19 cellular contexts compared by ENCODE assay signal in genomic region chr15:29410342-29410741, GRCh38.
A peak's percentile ranks its signal among the peaks of the same experiment; 100 is the strongest.
DNase-seq lines count a peak whose midpoint lies in the region; ATAC-seq, FAIRE-seq and TF ChIP-seq lines count a peak whose summit lies in the region.
"Had no signal": no experiment of that assay in that cellular context is flagged by ENCODE, and none has a peak within 500 bp of the region (broad histone marks: within the 10 kb centered on the region; RNA-seq: fewer than 3 reads in every experiment).

No MANE protein-coding gene starts in this region.

- DNase-seq in A549 (ENCODE audit: low read depth in 1 of 2, low spot score in 1 of 2), result no peak
- DNase-seq in HCEC 1CT, result peak; percentile 13
- peak; percentile 14 for DNase-seq in astrocyte of the spinal cord (ENCODE audit: low read depth, low spot score)
- no peak for DNase-seq in colonic mucosa
- no peak for DNase-seq in Caco-2
- DNase-seq in NCI-H748 (lab: John Stamatoyannopoulos, UW; ENCODE audit: unreplicated experiment), result no peak
- DNase-seq: COR-L47, DMS53, NCI-H1048, NCI-H2227 treated with DMSO at 0.1 percent for 48 hours, NCI-H526, PC-3, SK-N-SH had no signal

- TF ChIP-seq CTCF in A549 (IDR thresholded peaks at IDR 0.05) (no peak), astrocyte of the spinal cord (IDR thresholded peaks at IDR 0.05; ENCODE audit: low read depth, low read length) (no peak), nephron (IDR thresholded peaks at IDR 0.05; ENCODE audit: unreplicated experiment in 3 of 3) (no peak), colonic mucosa (IDR thresholded peaks at IDR 0.05) (no peak), Caco-2 (IDR thresholded peaks at IDR 0.05; ENCODE audit: insufficient read depth in 1 of 2, low read depth in 1 of 2, low read length in 1 of 2, severe bottlenecking in 1 of 2, unreplicated experiment in 1 of 2) (no peak)

- CTCF ChIA-PET in A549 (lab: Yijun Ruan, JAX) (interaction anchor here (1.4 to 1.7 kb wide), 2 partner anchors 41 to 73 kb away, joined by 3 to 4 read pairs; no protein-coding TSS in a partner anchor), Caco-2 (lab: Charles Lee) (no interaction called here)

- peaks cover 3% of the 10 kb centered on the region for H3K27me3 Mint-ChIP-seq in nephron (ENCODE audit: low read depth)
- peaks cover 10% of the 10 kb centered on the region for H3K27me3 Mint-ChIP-seq in Caco-2 (ENCODE audit: insufficient read depth, unreplicated experiment)

- intact Hi-C loops in colonic mucosa (cut with DNase I) (no loop called here), Caco-2 (cut with micrococcal nuclease; ENCODE audit: unreplicated experiment) (no loop called here)

- no peak overlapping the region for H3K9ac ChIP-seq in colonic mucosa (ENCODE audit: low read depth in 2 of 2, low read length in 2 of 2)
- H3K9ac ChIP-seq: SK-N-SH had no signal

- BruUV-seq in Caco-2 (replicated peaks; lab: Mats Ljungman, UMichigan), result no TSS peak

- no peak for TF ChIP-seq RAD21 in A549 (conservative IDR thresholded peaks at IDR 0.05 in 1 of 2, IDR thresholded peaks at IDR 0.05 in 1 of 2)

- TF ChIP-seq EP300 in A549 (IDR thresholded peaks at IDR 0.05), result no peak

- H3K27ac ChIP-seq in A549 (no peak overlapping the region), colonic mucosa (no peak overlapping the region)
- H3K27ac ChIP-seq: C4-2B had no signal

- no peak overlapping the region for H3K4me2 ChIP-seq in A549
- H3K4me2 ChIP-seq: SK-N-SH had no signal

- ATAC-seq in A549, result peak; percentile 39 to 62; a peak in 4 of 6 replicates
- ATAC-seq in HG03432 (IDR thresholded peaks at IDR 0.05; ENCODE audit: unreplicated experiment), result no peak
- ATAC-seq: PC-3 had no signal

- H3K4me3 ChIP-seq in A549 (no peak overlapping the region), astrocyte of the spinal cord (ENCODE audit: low read depth, low read length) (no peak overlapping the region), colonic mucosa (no peak overlapping the region), Caco-2 (ENCODE audit: low read depth, low read length) (no peak overlapping the region)

- H3K36me3 ChIP-seq in colonic mucosa (no peaks in the 10 kb centered on the region), Caco-2 (ENCODE audit: control insufficient read depth, insufficient read depth, low read length) (no peaks in the 10 kb centered on the region)

- peak overlapping the region in 2 of 3 experiments; percentile 7 to 78 for H3K27ac Mint-ChIP-seq in nephron
- no peak overlapping the region for H3K27ac Mint-ChIP-seq in Caco-2 (ENCODE audit: unreplicated experiment)

- H3K9me3 ChIP-seq in A549 (no peaks in the 10 kb centered on the region), colonic mucosa (no peaks in the 10 kb centered on the region), Caco-2 (no peaks in the 10 kb centered on the region)
- H3K9me3 ChIP-seq: SK-N-SH had no signal

- no peak overlapping the region for H3K4me3 Mint-ChIP-seq in nephron
- H3K4me3 Mint-ChIP-seq in Caco-2 (ENCODE audit: unreplicated experiment), result no peak overlapping the region

- H3K27me3 ChIP-seq in colonic mucosa, result no peaks in the 10 kb centered on the region
- H3K27me3 ChIP-seq in Caco-2 (replicated peaks; ENCODE audit: control insufficient read depth, insufficient read depth, low read length), result no peaks in the 10 kb centered on the region

- TF ChIP-seq POLR2A in A549 (IDR thresholded peaks at IDR 0.05; ENCODE audit: low read length), result no peak

- POLR2A ChIA-PET in A549 (lab: Yijun Ruan, JAX), result no interaction called here
- POLR2A ChIA-PET in Caco-2 (lab: Charles Lee), result no interaction called here

- whole genome bisulfite sequencing in A549 (ENCODE audit: missing lambda C conversion rate), result 58% methylated on average over 9 of the region's 9 CpGs

- H3K4me1 ChIP-seq in A549 (no peaks in the 10 kb centered on the region), colonic mucosa (no peaks in the 10 kb centered on the region), Caco-2 (no peaks in the 10 kb centered on the region)

- H3K9me3 Mint-ChIP-seq in nephron, result no peaks in the 10 kb centered on the region
- no peaks in the 10 kb centered on the region for H3K9me3 Mint-ChIP-seq in Caco-2 (ENCODE audit: unreplicated experiment)

- FAIRE-seq in A549 (lab: Jason Lieb, UNC), result no peak
- FAIRE-seq: G401.6, GM12891, GM19239 had no signal

- H3K36me3 Mint-ChIP-seq in nephron (ENCODE audit: low read depth) (no peaks in the 10 kb centered on the region), Caco-2 (ENCODE audit: insufficient read depth, unreplicated experiment) (no peaks in the 10 kb centered on the region)

- H3K4me1 Mint-ChIP-seq in nephron (no peaks in the 10 kb centered on the region), Caco-2 (ENCODE audit: low read depth, unreplicated experiment) (no peaks in the 10 kb centered on the region)

- in situ Hi-C loops in astrocyte of the spinal cord (cut with HindIII; ENCODE audit: low sequenced_read_pairs), result no loop called here

TF ChIP-seq in A549, 52 proteins besides CTCF, POLR2A, EP300 and RAD21:
- TF ChIP-seq POLR2AphosphoS2 (conservative IDR thresholded peaks at IDR 0.05; ENCODE audit: low read length), result no peak
- TF ChIP-seq HEYL (CRISPR knock-in tag; IDR thresholded peaks at IDR 0.05), result no peak
- TF ChIP-seq REST (IDR thresholded peaks at IDR 0.05), result no peak
- TF ChIP-seq PHF8 (IDR thresholded peaks at IDR 0.05; ENCODE audit: borderline replicate concordance, low read depth), result no peak
- TF ChIP-seq SMC3 (IDR thresholded peaks at IDR 0.05), result no peak
- TF ChIP-seq BCL3 (IDR thresholded peaks at IDR 0.05), result no peak
- TF ChIP-seq RFX5 (IDR thresholded peaks at IDR 0.05), result no peak
- no peak for TF ChIP-seq ZNF302 (CRISPR knock-in tag; IDR thresholded peaks at IDR 0.05)
- no peak for TF ChIP-seq FOSB (CRISPR knock-in tag; IDR thresholded peaks at IDR 0.05)
- no peak for TF ChIP-seq HES2 (IDR thresholded peaks at IDR 0.05)
- TF ChIP-seq TP53 (CRISPR knock-in tag; IDR thresholded peaks at IDR 0.05), result no peak

Comparison
In these comparisons a context has a peak if more than half of its experiments do, and no peak if none do; other contexts are left out.
1. DNase-seq: peak in HCEC 1CT (single experiment) and astrocyte of the spinal cord (single experiment); none in A549 (0 of 2), colonic mucosa (single experiment), Caco-2 (0 of 2) and NCI-H748 (single experiment).